In genomic region chr4:184457530-184458249, GRCh38 we compare ENCODE assay signal across 1 cellular context.
TF ChIP-seq lines count a peak whose summit lies in the region.

No MANE protein-coding gene starts in this region.

TF ChIP-seq in K562, 482 proteins besides CTCF, POLR2A, EP300 and RAD21:
- no peak for TF ChIP-seq EGR1 (conservative IDR thresholded peaks at IDR 0.05)
- no peak for TF ChIP-seq HNRNPH1 (optimal IDR thresholded peaks at IDR 0.05; ENCODE audit: low read depth, low read length)
- TF ChIP-seq RBM17 (IDR thresholded peaks at IDR 0.05; ENCODE audit: borderline replicate concordance, low read depth, low read length): no peak
- TF ChIP-seq ELF2 (CRISPR knock-in tag; IDR thresholded peaks at IDR 0.05): no peak
- no peak for TF ChIP-seq PTRF (tag; IDR thresholded peaks at IDR 0.05)
- TF ChIP-seq NFXL1 (CRISPR knock-in tag; IDR thresholded peaks at IDR 0.05): no peak
- TF ChIP-seq KDM1A (IDR thresholded peaks at IDR 0.05): no peak
- TF ChIP-seq, protein P1, sequence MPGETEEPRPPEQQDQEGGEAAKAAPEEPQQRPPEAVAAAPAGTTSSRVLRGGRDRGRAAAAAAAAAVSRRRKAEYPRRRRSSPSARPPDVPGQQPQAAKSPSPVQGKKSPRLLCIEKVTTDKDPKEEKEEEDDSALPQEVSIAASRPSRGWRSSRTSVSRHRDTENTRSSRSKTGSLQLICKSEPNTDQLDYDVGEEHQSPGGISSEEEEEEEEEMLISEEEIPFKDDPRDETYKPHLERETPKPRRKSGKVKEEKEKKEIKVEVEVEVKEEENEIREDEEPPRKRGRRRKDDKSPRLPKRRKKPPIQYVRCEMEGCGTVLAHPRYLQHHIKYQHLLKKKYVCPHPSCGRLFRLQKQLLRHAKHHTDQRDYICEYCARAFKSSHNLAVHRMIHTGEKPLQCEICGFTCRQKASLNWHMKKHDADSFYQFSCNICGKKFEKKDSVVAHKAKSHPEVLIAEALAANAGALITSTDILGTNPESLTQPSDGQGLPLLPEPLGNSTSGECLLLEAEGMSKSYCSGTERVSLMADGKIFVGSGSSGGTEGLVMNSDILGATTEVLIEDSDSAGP (CRISPR knock-in tag; IDR thresholded peaks at IDR 0.05): no peak
- no peak for TF ChIP-seq ZNF589 (CRISPR knock-in tag; IDR thresholded peaks at IDR 0.05; ENCODE audit: low read depth)
- no peak for TF ChIP-seq ZBTB2 (IDR thresholded peaks at IDR 0.05)
- no peak for TF ChIP-seq E2F4 (CRISPR knock-in tag; IDR thresholded peaks at IDR 0.05; ENCODE audit: low read depth)
- TF ChIP-seq HIVEP1 (CRISPR knock-in tag; IDR thresholded peaks at IDR 0.05): no peak
- no peak for TF ChIP-seq SP1 (CRISPR knock-in tag; IDR thresholded peaks at IDR 0.05)
- TF ChIP-seq RHOXF2B (CRISPR knock-in tag; conservative IDR thresholded peaks at IDR 0.05): no peak
- TF ChIP-seq ZNF695 (CRISPR knock-in tag; IDR thresholded peaks at IDR 0.05): no peak
- no peak for TF ChIP-seq EP400 (IDR thresholded peaks at IDR 0.05)
- TF ChIP-seq, protein P2, sequence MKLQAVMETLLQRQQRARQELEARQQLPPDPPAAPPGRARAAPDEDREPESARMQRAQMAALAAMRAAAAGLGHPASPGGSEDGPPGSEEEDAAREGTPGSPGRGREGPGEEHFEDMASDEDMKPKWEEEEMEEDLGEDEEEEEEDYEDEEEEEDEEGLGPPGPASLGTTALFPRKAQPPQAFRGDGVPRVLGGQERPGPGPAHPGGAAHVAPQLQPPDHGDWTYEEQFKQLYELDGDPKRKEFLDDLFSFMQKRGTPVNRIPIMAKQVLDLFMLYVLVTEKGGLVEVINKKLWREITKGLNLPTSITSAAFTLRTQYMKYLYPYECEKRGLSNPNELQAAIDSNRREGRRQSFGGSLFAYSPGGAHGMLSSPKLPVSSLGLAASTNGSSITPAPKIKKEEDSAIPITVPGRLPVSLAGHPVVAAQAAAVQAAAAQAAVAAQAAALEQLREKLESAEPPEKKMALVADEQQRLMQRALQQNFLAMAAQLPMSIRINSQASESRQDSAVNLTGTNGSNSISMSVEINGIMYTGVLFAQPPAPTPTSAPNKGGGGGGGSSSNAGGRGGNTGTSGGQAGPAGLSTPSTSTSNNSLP (IDR thresholded peaks at IDR 0.05; ENCODE audit: borderline replicate concordance, low read depth, low read length): no peak
- TF ChIP-seq HOMEZ (CRISPR knock-in tag; IDR thresholded peaks at IDR 0.05): no peak
